Comparison of ENCODE assay signal across 10 cellular contexts in the genomic region with DNA sequence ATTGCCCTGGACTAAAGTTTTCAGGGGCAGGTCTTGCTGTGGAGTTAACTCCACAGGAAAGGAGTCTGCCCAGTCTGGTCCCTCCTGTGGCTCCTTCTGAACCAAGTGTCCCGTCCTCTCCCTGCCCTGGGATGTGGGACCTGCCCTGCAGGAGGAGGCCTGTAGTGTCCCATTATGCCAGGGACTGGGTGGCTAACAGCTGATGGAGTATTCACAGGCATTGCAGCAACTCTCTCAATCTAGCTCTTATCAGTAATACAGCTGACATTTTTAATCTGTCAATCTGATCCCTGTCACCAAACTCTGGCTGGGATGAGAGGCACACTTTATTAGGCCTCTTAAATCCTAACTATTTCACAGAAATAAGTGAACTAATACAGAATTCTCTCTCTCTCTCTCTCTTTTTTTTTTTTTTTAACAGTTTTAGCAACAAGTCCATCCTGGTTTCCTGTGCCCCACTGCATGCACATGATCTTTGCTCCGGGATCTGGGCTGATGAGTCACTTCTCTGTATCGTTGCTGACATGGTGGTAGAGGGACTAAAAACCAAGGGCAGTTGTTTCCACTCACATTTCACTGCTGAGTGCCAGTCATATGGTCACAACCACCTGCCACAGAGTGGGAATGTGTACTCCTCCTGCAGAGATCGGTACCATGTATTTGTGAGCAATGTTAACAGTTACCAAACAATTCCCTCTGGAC. TPM values are rescaled to one million over a fixed set of nuclear protein-coding genes. Genes with fewer than 3 reads are reported as not detected.
DNase-seq lines count a peak whose midpoint lies in the region; ATAC-seq, FAIRE-seq and TF ChIP-seq lines count a peak whose summit lies in the region.
"Had no signal": no experiment of that assay in that cellular context is flagged by ENCODE, and none has a peak within 500 bp of the region (broad histone marks: within the 10 kb centered on the region; RNA-seq: fewer than 3 reads in every experiment).

No MANE protein-coding gene starts in this region.

- no peak overlapping the region for H3K9ac ChIP-seq in astrocyte (ENCODE audit: low read length)

- no peaks in the 10 kb centered on the region for H3K36me3 ChIP-seq in astrocyte (ENCODE audit: insufficient read depth, low read length)

- H3K4me1 ChIP-seq in astrocyte (ENCODE audit: insufficient read depth, low read length), result peaks cover 37% of the 10 kb centered on the region

- no peak overlapping the region for H3K27ac ChIP-seq in astrocyte (ENCODE audit: low read depth, low read length)

- H3K79me2 ChIP-seq in astrocyte (ENCODE audit: insufficient read depth, low read length), result no peaks in the 10 kb centered on the region

- TF ChIP-seq CTCF in AG09309 (IDR thresholded peaks at IDR 0.05; ENCODE audit: control insufficient read depth, insufficient read depth, low read depth, low read length, missing control alignments) (peak; percentile 2), astrocyte (IDR thresholded peaks at IDR 0.05; ENCODE audit: insufficient read depth, low read depth, low read length) (no peak)

- peaks cover 21% of the 10 kb centered on the region for H3K27me3 Mint-ChIP-seq in astrocyte (ENCODE audit: low read depth, unreplicated experiment)
- peaks cover 15% of the 10 kb centered on the region for H3K27me3 Mint-ChIP-seq in activated T-helper 2 cell treated with anti-CD3 and anti-CD28 coated beads, Interferon-gamma antibody, Interleukin-2, Interleukin-4, amounts not matched to agents 10 μg/mL and 5 μg/mL and 100 μg/mL, durations not matched to agents 14 hours and 24 hours and 36 hours (ENCODE audit: low read depth)

- no peak overlapping the region for H2AFZ ChIP-seq in astrocyte (ENCODE audit: low read depth, low read length)

- H3K9me3 ChIP-seq in astrocyte (ENCODE audit: insufficient read depth, low read depth, low read length), result no peaks in the 10 kb centered on the region

- H3K27me3 ChIP-seq in astrocyte (ENCODE audit: insufficient read depth, low read length), result peaks cover 10% of the 10 kb centered on the region

- DNase-seq in AG09309 (ENCODE audit: low read depth) (no peak), Kasumi-1 (lab: John Stamatoyannopoulos, UW) (peak; percentile 86 to 89), astrocyte (ENCODE audit: low read depth) (peak; percentile 69), kidney glomerular epithelial cell (lab: John Stamatoyannopoulos, UW) (peak; percentile 52), anterior cingulate cortex (lab: John Stamatoyannopoulos, UW) (no peak), DMS153 (lab: John Stamatoyannopoulos, UW) (no peak)
- DNase-seq in activated T-helper 2 cell treated with anti-CD3 and anti-CD28 coated beads, Interferon-gamma antibody, Interleukin-2, Interleukin-4, amounts not matched to agents 10 μg/mL and 5 μg/mL and 100 μg/mL, durations not matched to agents 14 hours and 24 hours and 36 hours (ENCODE audit: low spot score), result no peak
- DNase-seq: T1000 had no signal

- H3K4me1 Mint-ChIP-seq in astrocyte (ENCODE audit: low read depth, unreplicated experiment), result peaks cover 42% of the 10 kb centered on the region
- H3K4me1 Mint-ChIP-seq in activated T-helper 2 cell treated with anti-CD3 and anti-CD28 coated beads, Interferon-gamma antibody, Interleukin-2, Interleukin-4, amounts not matched to agents 10 μg/mL and 5 μg/mL and 100 μg/mL, durations not matched to agents 14 hours and 24 hours and 36 hours (ENCODE audit: low read depth), result peaks cover 18% of the 10 kb centered on the region

- intact Hi-C loops in activated T-helper 2 cell treated with anti-CD3 and anti-CD28 coated beads, Interferon-gamma antibody, Interleukin-2, Interleukin-4, amounts not matched to agents 10 μg/mL and 5 μg/mL and 100 μg/mL, durations not matched to agents 14 hours and 24 hours and 36 hours (cut with micrococcal nuclease), result loop anchor here (5.0 to 10.0 kb wide), 3 partner anchors 119 to 476 kb away; partner anchors contain the start of genes HMGB2 and SAP30

- H3K4me2 ChIP-seq in astrocyte (ENCODE audit: low read length), result peak overlapping the region; percentile 5

- no peaks in the 10 kb centered on the region for H3K9me3 Mint-ChIP-seq in astrocyte (ENCODE audit: unreplicated experiment)
- no peaks in the 10 kb centered on the region for H3K9me3 Mint-ChIP-seq in activated T-helper 2 cell treated with anti-CD3 and anti-CD28 coated beads, Interferon-gamma antibody, Interleukin-2, Interleukin-4, amounts not matched to agents 10 μg/mL and 5 μg/mL and 100 μg/mL, durations not matched to agents 14 hours and 24 hours and 36 hours
- H3K9me3 Mint-ChIP-seq: memory B cell had no signal

- no peak overlapping the region for H3K4me3 Mint-ChIP-seq in astrocyte (ENCODE audit: unreplicated experiment)
- no peak overlapping the region for H3K4me3 Mint-ChIP-seq in activated T-helper 2 cell treated with anti-CD3 and anti-CD28 coated beads, Interferon-gamma antibody, Interleukin-2, Interleukin-4, amounts not matched to agents 10 μg/mL and 5 μg/mL and 100 μg/mL, durations not matched to agents 14 hours and 24 hours and 36 hours (ENCODE audit: low read depth)
- H3K4me3 Mint-ChIP-seq: memory B cell had no signal

- no peak for ATAC-seq in HG03520 (IDR thresholded peaks at IDR 0.05; ENCODE audit: unreplicated experiment)

- H4K20me1 ChIP-seq in astrocyte (ENCODE audit: insufficient read depth, low read length), result no peaks in the 10 kb centered on the region

- FAIRE-seq in astrocyte (lab: Jason Lieb, UNC), result peak; percentile 62

- H3K36me3 Mint-ChIP-seq in astrocyte (ENCODE audit: low read depth, unreplicated experiment), result no peaks in the 10 kb centered on the region
- no peaks in the 10 kb centered on the region for H3K36me3 Mint-ChIP-seq in activated T-helper 2 cell treated with anti-CD3 and anti-CD28 coated beads, Interferon-gamma antibody, Interleukin-2, Interleukin-4, amounts not matched to agents 10 μg/mL and 5 μg/mL and 100 μg/mL, durations not matched to agents 14 hours and 24 hours and 36 hours (ENCODE audit: low read depth)
- H3K36me3 Mint-ChIP-seq: memory B cell had no signal

- peak overlapping the region; percentile 4 for H3K27ac Mint-ChIP-seq in astrocyte (ENCODE audit: unreplicated experiment)
- H3K27ac Mint-ChIP-seq in activated T-helper 2 cell treated with anti-CD3 and anti-CD28 coated beads, Interferon-gamma antibody, Interleukin-2, Interleukin-4, amounts not matched to agents 10 μg/mL and 5 μg/mL and 100 μg/mL, durations not matched to agents 14 hours and 24 hours and 36 hours, result no peak overlapping the region
- H3K27ac Mint-ChIP-seq: memory B cell had no signal

- H3K4me3 ChIP-seq in AG09309 (ENCODE audit: control insufficient read depth, low read depth, low read length) (no peak overlapping the region), astrocyte (ENCODE audit: insufficient read depth, low read depth, low read length) (no peak overlapping the region)

RNA-seq across cellular contexts. Expression of gene HAND2, which starts 39.1 kb away (rescaled TPM):
- not detected in 2 replicates for total RNA-seq in astrocyte
- total RNA-seq in activated T-helper 2 cell treated with anti-CD3 and anti-CD28 coated beads, Interferon-gamma antibody, Interleukin-2, Interleukin-4, amounts not matched to agents 10 μg/mL and 5 μg/mL and 100 μg/mL, durations not matched to agents 14 hours and 24 hours and 36 hours, result not detected in 2 replicates

Comparison
In these comparisons a context has a peak if more than half of its experiments do, and no peak if none do; other contexts are left out.
1. DNase-seq: peak in Kasumi-1 (2 of 2), astrocyte (single experiment) and kidney glomerular epithelial cell (single experiment); none in AG09309 (single experiment), anterior cingulate cortex (0 of 58), activated T-helper 2 cell treated with anti-CD3 and anti-CD28 coated beads, Interferon-gamma antibody, Interleukin-2, Interleukin-4, amounts not matched to agents 10 μg/mL and 5 μg/mL and 100 μg/mL, durations not matched to agents 14 hours and 24 hours and 36 hours (single experiment) and DMS153 (single experiment).